ENCODE assay signal across 8 cellular contexts in the genomic region with DNA sequence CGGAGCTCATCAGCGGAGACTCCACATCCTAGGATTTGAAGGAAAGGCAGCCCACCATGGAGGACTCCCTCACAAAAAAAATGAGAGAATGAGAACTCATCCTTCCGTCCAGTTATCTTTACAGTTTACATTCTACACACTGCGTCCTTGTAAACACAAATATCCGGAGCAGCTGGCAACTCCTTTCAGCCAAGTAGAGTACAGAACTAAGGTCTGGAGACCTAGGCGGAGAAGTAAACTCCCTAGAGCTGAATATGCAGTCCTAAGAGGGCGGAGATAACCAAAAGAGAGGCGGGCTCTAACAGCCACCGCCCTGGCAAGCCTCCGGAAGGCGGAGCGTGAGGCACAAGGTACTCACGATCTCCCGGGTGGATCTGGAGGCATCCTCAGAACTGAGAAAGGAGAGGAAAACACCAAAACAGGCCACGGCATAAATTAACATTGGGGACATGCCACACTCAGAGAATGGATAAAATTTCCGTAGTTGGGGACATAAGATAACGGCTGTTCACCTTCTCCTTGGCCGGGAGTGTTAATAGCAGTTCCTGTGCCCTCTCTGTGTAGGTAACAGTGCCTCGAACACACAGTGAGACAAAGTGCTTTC. TPM values are rescaled to one million over a fixed set of nuclear protein-coding genes. Genes with fewer than 3 reads are reported as not detected.
DNase-seq lines count a peak whose midpoint lies in the region; ATAC-seq, FAIRE-seq and TF ChIP-seq lines count a peak whose summit lies in the region.

No MANE protein-coding gene starts in this region.

- H3K27me3 ChIP-seq in pancreas (no peaks in the 10 kb centered on the region), tibial artery (no peaks in the 10 kb centered on the region)

- ATAC-seq in Right ventricle myocardium inferior (peak; percentile 18), pancreas (peak; percentile 20 to 34 (median 22)), GM19452 (IDR thresholded peaks at IDR 0.05; ENCODE audit: unreplicated experiment) (no peak)

- H3K4me1 Mint-ChIP-seq in activated naive CD8-positive, alpha-beta T cell (ENCODE audit: low read depth), result peaks cover 41% of the 10 kb centered on the region

- peak overlapping the region; percentile 99 for H3K27ac Mint-ChIP-seq in activated naive CD8-positive, alpha-beta T cell

- FAIRE-seq in pancreas (lab: Jason Lieb, UNC), result peak; percentile 13

- H3K9me3 Mint-ChIP-seq in activated naive CD8-positive, alpha-beta T cell (ENCODE audit: low read depth), result no peaks in the 10 kb centered on the region

- TF ChIP-seq CTCF in pancreas (IDR thresholded peaks at IDR 0.05) (no peak), tibial artery (IDR thresholded peaks at IDR 0.05) (no peak)

- WGBS in pancreas, 2 donors, result 0 to 1% methylated on average over 19 of the region's 19 CpGs

- no peaks in the 10 kb centered on the region for H3K36me3 Mint-ChIP-seq in activated naive CD8-positive, alpha-beta T cell

- DNase-seq in EL (peak; percentile 85), NAMALWA (ENCODE audit: low spot score) (peak; percentile 93), SKM-1 (lab: John Stamatoyannopoulos, UW; ENCODE audit: unreplicated experiment) (peak; percentile 59), Right ventricle myocardium inferior (ENCODE audit: missing footprints) (peak; percentile 92), pancreas (peak; percentile 78 to 87 (median 84)), tibial artery (peak; percentile 93 to 95)

- H3K4me3 ChIP-seq in pancreas (peak overlapping the region; percentile 17 to 81 (median 50)), tibial artery (peak overlapping the region; percentile 72 to 88)

- no peaks in the 10 kb centered on the region for H3K9me3 ChIP-seq in pancreas
- no peaks in the 10 kb centered on the region for H3K9me3 ChIP-seq in tibial artery

- peaks cover 3 to 12% (median 10%) of the 10 kb centered on the region in 3 donors for H3K4me1 ChIP-seq in pancreas
- H3K4me1 ChIP-seq in tibial artery, result peaks cover 0 to 37% (median 25%) of the 10 kb centered on the region in 4 donors

- H3K27ac ChIP-seq in pancreas (peak overlapping the region; percentile 82 to 96 (median 92)), tibial artery (peak overlapping the region; percentile 89 to 92)

- intact Hi-C loops in Right ventricle myocardium inferior (cut with DNase I), result loop anchor here (5.0 kb wide), 4 partner anchors 125 to 250 kb away; partner anchors contain the start of genes C15orf39, PTPN9, SNUPN and SNX33
- intact Hi-C loops in pancreas (cut with DNase I), result no loop called here
- intact Hi-C loops in tibial artery (cut with DNase I; ENCODE audit: low total_unique reads), result no loop called here

- H3K4me3 Mint-ChIP-seq in activated naive CD8-positive, alpha-beta T cell, result peak overlapping the region; percentile 92

- H3K36me3 ChIP-seq in pancreas (no peaks in the 10 kb centered on the region), tibial artery (no peaks in the 10 kb centered on the region)

- H3K27me3 Mint-ChIP-seq in activated naive CD8-positive, alpha-beta T cell, result no peaks in the 10 kb centered on the region

RNA-seq across cellular contexts. Expression of gene SIN3A, which starts 1.0 kb away (rescaled TPM):
- total RNA-seq in Right ventricle myocardium inferior (24.5 TPM), pancreas (10 to 100 TPM; 19.6 to 33.4 (median 23.8) TPM)
- 10 to 100 TPM in 1 of 2 donors, 1 to 10 TPM in 1; 6.8 to 12.6 TPM for polyA plus RNA-seq in pancreas
